In genomic region chr19:459724-460511, GRCh38 we compare ENCODE assay signal across 8 cellular contexts. TPM values are rescaled to one million over a fixed set of nuclear protein-coding genes. Genes with fewer than 3 reads are reported as not detected.
DNase-seq lines count a peak whose midpoint lies in the region; ATAC-seq and TF ChIP-seq lines count a peak whose summit lies in the region.

No MANE protein-coding gene starts in this region.

- WGBS in esophagus squamous epithelium, 2 donors = 1 to 9% methylated on average over 9 of the region's 66 CpGs

- CTCF ChIA-PET in CD4-positive, alpha-beta T cell (lab: Charles Lee) = no interaction called here

- H3K27me3 Mint-ChIP-seq in CD4-positive, alpha-beta T cell = peaks cover 27% of the 10 kb centered on the region

- H3K9ac ChIP-seq in mucosa of stomach (ENCODE audit: low read length) = peak overlapping the region; percentile 85

- H3K4me1 ChIP-seq in esophagus squamous epithelium (peaks cover 10 to 28% (median 15%) of the 10 kb centered on the region in 3 donors), mucosa of stomach (ENCODE audit: control insufficient read depth, insufficient read depth, low read length) (peaks cover 18% of the 10 kb centered on the region), tibial artery (peaks cover 0 to 23% (median 19%) of the 10 kb centered on the region in 4 donors)

- no peak for TF ChIP-seq CTCF in CD4-positive, alpha-beta T cell (IDR thresholded peaks at IDR 0.05)
- TF ChIP-seq CTCF in esophagus squamous epithelium (IDR thresholded peaks at IDR 0.05) = no peak
- no peak for TF ChIP-seq CTCF in tibial artery (IDR thresholded peaks at IDR 0.05)

- POLR2A ChIA-PET in CD4-positive, alpha-beta T cell (lab: Charles Lee) = interaction anchor here (1.0 kb wide), 1 partner anchor 46 kb away, joined by 4 read pairs; no protein-coding TSS in a partner anchor

- no peak overlapping the region for H3K27ac ChIP-seq in CD4-positive, alpha-beta T cell (ENCODE audit: low read depth, low read length)
- H3K27ac ChIP-seq in esophagus squamous epithelium (peak overlapping the region; percentile 69 to 88 (median 74)), tibial artery (peak overlapping the region in 1 of 2 donors; percentile 41)

- peaks cover 28% of the 10 kb centered on the region for H3K27me3 ChIP-seq in CD4-positive, alpha-beta T cell (ENCODE audit: control insufficient read depth, insufficient read depth, low read length)
- peaks cover 0 to 46% (median 0%) of the 10 kb centered on the region in 4 donors for H3K27me3 ChIP-seq in esophagus squamous epithelium
- no peaks in the 10 kb centered on the region for H3K27me3 ChIP-seq in mucosa of stomach (ENCODE audit: control insufficient read depth, insufficient read depth, low read length)
- peaks cover 0 to 53% of the 10 kb centered on the region in 2 donors for H3K27me3 ChIP-seq in tibial artery

- peak overlapping the region; percentile 84 for H3K4me3 Mint-ChIP-seq in CD4-positive, alpha-beta T cell

- no peaks in the 10 kb centered on the region for H3K9me3 ChIP-seq in CD4-positive, alpha-beta T cell (ENCODE audit: control insufficient read depth, low read length)
- no peaks in the 10 kb centered on the region for H3K9me3 ChIP-seq in esophagus squamous epithelium
- no peaks in the 10 kb centered on the region for H3K9me3 ChIP-seq in mucosa of stomach (ENCODE audit: control insufficient read depth, low read length)
- H3K9me3 ChIP-seq in tibial artery = no peaks in the 10 kb centered on the region

- H3K36me3 ChIP-seq in esophagus squamous epithelium = no peaks in the 10 kb centered on the region
- H3K36me3 ChIP-seq in mucosa of stomach (ENCODE audit: control insufficient read depth, insufficient read depth, low read length) = no peaks in the 10 kb centered on the region
- H3K36me3 ChIP-seq in tibial artery = no peaks in the 10 kb centered on the region

- H3K4me3 ChIP-seq in esophagus squamous epithelium (peak overlapping the region; percentile 62 to 87 (median 66)), mucosa of stomach (ENCODE audit: low read length) (peak overlapping the region; percentile 55), tibial artery (peak overlapping the region; percentile 48 to 55)

- intact Hi-C loops in CD4-positive, alpha-beta T cell (cut with DNase I, micrococcal nuclease) = no loop called here
- intact Hi-C loops in esophagus squamous epithelium (cut with DNase I) = no loop called here
- intact Hi-C loops in tibial artery (cut with DNase I; ENCODE audit: low total_unique reads) = no loop called here

- ATAC-seq in CD4-positive, alpha-beta T cell (ENCODE audit: poor library complexity) = peak; percentile 49
- ATAC-seq in GM18868 (IDR thresholded peaks at IDR 0.05; ENCODE audit: unreplicated experiment) = no peak

- DNase-seq in CD4-positive, alpha-beta T cell = peak in 2 of 10 experiments; percentile 10 to 16
- DNase-seq in NCI-H1105 treated with DMSO at 0.1 percent for 48 hours (lab: John Stamatoyannopoulos, UW) = peak; percentile 64
- DNase-seq in activated CD4-positive, alpha-beta T cell treated with anti-CD3 and anti-CD28 coated beads, Interleukin-2, amount 50 U/mL, for 48 hours = peak; percentile 13 to 18
- no peak for DNase-seq in esophagus squamous epithelium (lab: John Stamatoyannopoulos, UW)
- DNase-seq in tibial artery = peak in 1 of 2 donors; percentile 70
- DNase-seq in activated CD4-positive, CD25-positive, alpha-beta regulatory T cell (lab: John Stamatoyannopoulos, UW) = no peak

- H3K36me3 Mint-ChIP-seq in CD4-positive, alpha-beta T cell (ENCODE audit: low read depth) = no peaks in the 10 kb centered on the region

- H3K9me3 Mint-ChIP-seq in CD4-positive, alpha-beta T cell = no peaks in the 10 kb centered on the region

- no peak for TF ChIP-seq POLR2A in esophagus squamous epithelium (IDR thresholded peaks at IDR 0.05)

- peaks cover 10% of the 10 kb centered on the region for H3K4me1 Mint-ChIP-seq in CD4-positive, alpha-beta T cell (ENCODE audit: low read depth)

- no peak overlapping the region for H3K27ac Mint-ChIP-seq in CD4-positive, alpha-beta T cell

RNA-seq across cellular contexts. Expression of gene SHC2, which starts 0.9 kb away (rescaled TPM):
- under 1 TPM; 0.36 to 0.42 TPM for total RNA-seq in CD4-positive, alpha-beta T cell
- 10 to 100 TPM in 1 of 4 donors, 1 to 10 TPM in 3; 1.1 to 10.2 (median 4.7) TPM for total RNA-seq in esophagus squamous epithelium

RNA-seq across cellular contexts. Expression of gene MADCAM1, which starts 36.4 kb away (rescaled TPM):
- total RNA-seq in CD4-positive, alpha-beta T cell = under 1 TPM; 0.20 to 0.91 TPM
- under 1 TPM in 2 of 4 donors, not detected in 2; 0.19 to 0.40 TPM for total RNA-seq in esophagus squamous epithelium

RNA-seq across cellular contexts. Expression of gene TPGS1, which starts 47.4 kb away (rescaled TPM):
- total RNA-seq in CD4-positive, alpha-beta T cell = 10 to 100 TPM; 17.2 to 18.2 TPM
- 10 to 100 TPM; 29.3 to 46.7 (median 35.6) TPM for total RNA-seq in esophagus squamous epithelium

RNA-seq across cellular contexts. Expression of gene C2CD4C, which starts 51.0 kb away (rescaled TPM):
- not detected for total RNA-seq in CD4-positive, alpha-beta T cell
- total RNA-seq in esophagus squamous epithelium = 1 to 10 TPM in 1 of 4 donors, under 1 TPM in 3; 0.15 to 1.1 (median 0.45) TPM

Comparison
In these comparisons a context has a peak if more than half of its experiments do, and no peak if none do; other contexts are left out.
1. DNase-seq: peak in NCI-H1105 treated with DMSO at 0.1 percent for 48 hours (single experiment) and activated CD4-positive, alpha-beta T cell treated with anti-CD3 and anti-CD28 coated beads, Interleukin-2, amount 50 U/mL, for 48 hours (2 of 2); none in esophagus squamous epithelium (single experiment) and activated CD4-positive, CD25-positive, alpha-beta regulatory T cell (0 of 4).
2. Peak in every context shown above with its lines, with median percentiles within 50 percentile points of each other: H3K4me3 ChIP-seq.